ENCODE assay signal across 9 cellular contexts in the genomic region with DNA sequence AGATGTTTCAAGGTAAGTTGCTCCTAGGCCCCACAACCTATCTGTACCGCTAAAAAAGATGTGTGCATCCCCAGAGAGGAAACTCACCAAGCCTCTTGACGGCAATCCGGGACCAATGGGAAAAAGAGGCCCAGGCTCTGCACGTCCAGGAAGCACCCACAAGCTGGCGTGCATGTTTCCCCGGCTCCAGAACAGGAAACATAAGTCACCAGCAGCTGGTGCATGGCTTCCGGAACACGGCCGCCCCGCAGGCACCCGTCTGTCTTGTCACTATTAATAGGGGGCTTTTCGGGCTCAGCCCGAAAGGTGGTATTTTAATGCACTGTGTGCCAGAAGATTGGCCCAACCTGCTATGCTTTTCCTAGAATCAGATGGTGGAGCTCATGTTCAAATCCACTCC. TPM values are rescaled to one million over a fixed set of nuclear protein-coding genes. Genes with fewer than 3 reads are reported as not detected.
"Had no signal": no experiment of that assay in that cellular context is flagged by ENCODE, and none has a peak within 500 bp of the region (broad histone marks: within the 10 kb centered on the region; RNA-seq: fewer than 3 reads in every experiment).

No MANE protein-coding gene starts in this region.

- H3K4me1 ChIP-seq: body of pancreas, foreskin keratinocyte, prostate gland had no signal

- H3K27me3 ChIP-seq: foreskin keratinocyte had no signal

- H3K4me3 ChIP-seq: body of pancreas, prostate gland had no signal

- ATAC-seq: body of pancreas, foreskin keratinocyte, right cardiac atrium, T-helper 17 cell had no signal

- H3K36me3 ChIP-seq: prostate gland had no signal

- DNase-seq: activated CD4-positive, alpha-beta T cell treated with anti-CD3 and anti-CD28 coated beads for 4 hours; activated naive CD8-positive, alpha-beta T cell treated with anti-CD3 and anti-CD28 coated beads for 36 hours; central memory CD4-positive, alpha-beta T cell; effector memory CD4-positive, alpha-beta T cell; foreskin keratinocyte; right cardiac atrium; T-helper 17 cell had no signal

- H3K27ac ChIP-seq: body of pancreas, foreskin keratinocyte, prostate gland had no signal

- H3K9me3 ChIP-seq: body of pancreas, prostate gland had no signal

RNA-seq across cellular contexts. Expression of a gene that starts 22.2 kb away (rescaled TPM):
- total RNA-seq: activated naive CD8-positive, alpha-beta T cell treated with anti-CD3 and anti-CD28 coated beads for 36 hours; foreskin keratinocyte; T-helper 17 cell had no signal
- polyA plus RNA-seq: foreskin keratinocyte had no signal
